16 cellular contexts compared by ENCODE assay signal in genomic region chr17:38342886-38343607, GRCh38. TPM values are rescaled to one million over a fixed set of nuclear protein-coding genes. Genes with fewer than 3 reads are reported as not detected.
DNase-seq lines count a peak whose midpoint lies in the region; ATAC-seq and TF ChIP-seq lines count a peak whose summit lies in the region.
"Had no signal": no experiment of that assay in that cellular context is flagged by ENCODE, and none has a peak within 500 bp of the region (broad histone marks: within the 10 kb centered on the region; RNA-seq: fewer than 3 reads in every experiment).

No MANE protein-coding gene starts in this region.

- H3K23ac ChIP-seq in H9 (ENCODE audit: insufficient read length, low read depth, low read length): no peak overlapping the region
- no peak overlapping the region for H3K23ac ChIP-seq in neuronal stem cell (ENCODE audit: low read depth, low read length, poor library complexity)

- H4K8ac ChIP-seq in H9 (replicated peaks; ENCODE audit: insufficient read length, low read depth, low read length) (no peak overlapping the region), neuronal stem cell (ENCODE audit: low read depth, low read length) (peak overlapping the region; percentile 19)

- H2AK5ac ChIP-seq in H9 (ENCODE audit: insufficient read length, low read length): no peak overlapping the region
- H2AK5ac ChIP-seq in neuronal stem cell (ENCODE audit: low read depth, low read length): peak overlapping the region; percentile 20

- H2BK12ac ChIP-seq in H9 (ENCODE audit: insufficient read length, low read depth, low read length) (no peak overlapping the region), neuronal stem cell (ENCODE audit: low read length) (no peak overlapping the region)

- intact Hi-C loops in Calu3 (cut with micrococcal nuclease; ENCODE audit: unreplicated experiment): no loop called here
- intact Hi-C loops in dorsolateral prefrontal cortex (cut with DNase I): no loop called here

- H3K14ac ChIP-seq in H9 (ENCODE audit: insufficient read depth, low read length) (no peak overlapping the region; the same call in 1 of the 2 replicates), neuronal stem cell (ENCODE audit: low read length) (no peak overlapping the region)

- H4K20me1 ChIP-seq in H9 (ENCODE audit: control insufficient read depth, insufficient read depth, insufficient read length): peaks cover 3% of the 10 kb centered on the region

- H3K27ac Mint-ChIP-seq in Calu3 (ENCODE audit: unreplicated experiment): no peak overlapping the region
- H3K27ac Mint-ChIP-seq in H9: peak overlapping the region in 1 of 3 experiments; percentile 40; a peak in 3 of 7 replicates
- no peak overlapping the region for H3K27ac Mint-ChIP-seq in T-helper 17 cell
- H3K27ac Mint-ChIP-seq: IgD-negative memory B cell had no signal

- H3K79me1 ChIP-seq in H9 (ENCODE audit: insufficient read depth, low read depth, low read length, poor library complexity, severe bottlenecking) (no peaks in the 10 kb centered on the region), neuronal stem cell (ENCODE audit: low read depth, low read length) (no peaks in the 10 kb centered on the region)

- H4K91ac ChIP-seq in H9 (ENCODE audit: insufficient read length, low read depth, low read length) (no peak overlapping the region), neuronal stem cell (ENCODE audit: low read depth, low read length, poor library complexity) (no peak overlapping the region)

- no peak overlapping the region for H3K4me2 ChIP-seq in H9 (ENCODE audit: insufficient read depth, insufficient read length, low read length)
- no peak overlapping the region for H3K4me2 ChIP-seq in neuronal stem cell (ENCODE audit: insufficient read depth, low read length, poor library complexity, severe bottlenecking)
- H3K4me2 ChIP-seq: A549 had no signal

- H2BK120ac ChIP-seq in H9 (ENCODE audit: low read depth, low read length, poor library complexity, severe bottlenecking): no peak overlapping the region
- no peak overlapping the region for H2BK120ac ChIP-seq in neuronal stem cell (ENCODE audit: low read depth, low read length)

- peak overlapping the region in 50 of 59 donors; percentile 0 to 54 (median 34) for H3K4me3 ChIP-seq in dorsolateral prefrontal cortex
- H3K4me3 ChIP-seq in neuronal stem cell (ENCODE audit: low read length in 2 of 2): peak overlapping the region in 1 of 2 donors; percentile 52
- H3K4me3 ChIP-seq: A549 had no signal

- H3K23me2 ChIP-seq in H9 (ENCODE audit: insufficient read length, low read depth, low read length, poor library complexity, severe bottlenecking): no peaks in the 10 kb centered on the region

- no peak for DNase-seq in Calu3
- peak; percentile 28 for DNase-seq in H9
- DNase-seq in dorsolateral prefrontal cortex: peak in 2 of 10 donors; percentile 36 to 41
- no peak for DNase-seq in neuronal stem cell (ENCODE audit: low spot score)
- no peak for DNase-seq in H4 (ENCODE audit: low spot score)
- no peak for DNase-seq in GM03348 (ENCODE audit: low spot score)
- DNase-seq in T-helper 17 cell: no peak
- DNase-seq: BE2C; CD4-positive, alpha-beta memory T cell; DMS153; DMS79 treated with DMSO at 0.1 percent for 48 hours; EL had no signal

- H2AFZ ChIP-seq in H9 (ENCODE audit: low read length) (no peak overlapping the region), neuronal stem cell (ENCODE audit: low read length) (no peak overlapping the region)

- H3K79me2 ChIP-seq in H9 (ENCODE audit: insufficient read depth, low read length): no peaks in the 10 kb centered on the region

- H2BK20ac ChIP-seq in H9 (ENCODE audit: low read depth, low read length, poor library complexity, severe bottlenecking): no peak overlapping the region

- no peak overlapping the region for H3T11ph ChIP-seq in H9 (ENCODE audit: low read length)

- ATAC-seq in T-helper 17 cell: no peak
- ATAC-seq: A549 had no signal

- H3K36me3 Mint-ChIP-seq in Calu3 (ENCODE audit: insufficient read depth, unreplicated experiment): no peaks in the 10 kb centered on the region
- H3K36me3 Mint-ChIP-seq in H9 (ENCODE audit: insufficient read depth in 1 of 3, low read depth in 3 of 3): no peaks in the 10 kb centered on the region
- peaks cover 3% of the 10 kb centered on the region for H3K36me3 Mint-ChIP-seq in T-helper 17 cell (ENCODE audit: low read depth)
- H3K36me3 Mint-ChIP-seq: CD4-positive, alpha-beta memory T cell had no signal

- H3K4me1 ChIP-seq in H9 (ENCODE audit: insufficient read depth, low read length): peaks cover 6% of the 10 kb centered on the region; the same call in 1 of the 2 replicates
- H3K4me1 ChIP-seq in neuronal stem cell (ENCODE audit: control insufficient read depth in 2 of 2, insufficient read depth in 1 of 2, low read depth in 1 of 2, low read length in 2 of 2): peaks cover 3 to 8% of the 10 kb centered on the region in 2 donors
- H3K4me1 ChIP-seq: A549 had no signal

- H3K9ac ChIP-seq in H9 (ENCODE audit: extremely low read depth, insufficient read length, low read length): no peak overlapping the region
- no peak overlapping the region for H3K9ac ChIP-seq in neuronal stem cell (ENCODE audit: low read depth, low read length, poor library complexity)

- H3K4me1 Mint-ChIP-seq in Calu3 (ENCODE audit: low read depth, unreplicated experiment) (peaks cover 8% of the 10 kb centered on the region), H9 (peaks cover 17 to 22% of the 10 kb centered on the region in 2 experiments), T-helper 17 cell (no peaks in the 10 kb centered on the region)
- H3K4me1 Mint-ChIP-seq: CD4-positive, alpha-beta memory T cell; IgD-negative memory B cell had no signal

- H2BK5ac ChIP-seq in H9 (ENCODE audit: insufficient read length, low read length): no peak overlapping the region
- H2BK5ac ChIP-seq in neuronal stem cell (ENCODE audit: low read length): no peak overlapping the region

- no TSS peak for BruUV-seq in Calu3 (replicated peaks; lab: Mats Ljungman, UMichigan)

- peaks cover 58% of the 10 kb centered on the region for H3K27me3 Mint-ChIP-seq in Calu3 (ENCODE audit: unreplicated experiment)
- H3K27me3 Mint-ChIP-seq in H9 (ENCODE audit: low read depth): peaks cover 10% of the 10 kb centered on the region; the same call in 1 of the 2 replicates
- H3K27me3 Mint-ChIP-seq in T-helper 17 cell: peaks cover 32% of the 10 kb centered on the region

- H3K4ac ChIP-seq in H9 (ENCODE audit: low read depth, low read length) (no peak overlapping the region), neuronal stem cell (ENCODE audit: low read length) (peak overlapping the region; percentile 12)

- H3K56ac ChIP-seq in H9 (ENCODE audit: insufficient read length, low read depth, low read length): no peak overlapping the region

- WGBS in H9 (ENCODE audit: extremely low coverage, insufficient read length, low lambda C conversion rate): no CpG with 5 or more reads among the region's 18 CpGs
- no CpG with 5 or more reads among the region's 18 CpGs for WGBS in neuronal stem cell (ENCODE audit: extremely low coverage in 2 of 2, insufficient read length in 2 of 2, insufficient replicate concordance in 1 of 2), 2 donors

- TF ChIP-seq CTCF in Calu3 (IDR thresholded peaks at IDR 0.05; ENCODE audit: unreplicated experiment) (peak; percentile 33), H9 (conservative IDR thresholded peaks at IDR 0.05) (no peak), dorsolateral prefrontal cortex (IDR thresholded peaks at IDR 0.05 in 54 of 56, conservative IDR thresholded peaks at IDR 0.05 in 2 of 56; ENCODE audit: low read depth in 1 of 56, partially characterized antibody in 56 of 56) (no peak)

- H3K36me3 ChIP-seq in neuronal stem cell (replicated peaks in 1 of 2; ENCODE audit: control insufficient read depth in 2 of 2, insufficient read depth in 2 of 2, low read length in 2 of 2): no peaks in the 10 kb centered on the region
- H3K36me3 ChIP-seq: BE2C had no signal

- CTCF ChIA-PET in Calu3 (lab: Charles Lee): interaction anchor here (0.7 to 12.7 kb wide), 3 partner anchors 9 to 22 kb away, joined by 4 to 159 read pairs (median 6); partner anchors contain the start of gene SOCS7

- H3K18ac ChIP-seq in H9 (ENCODE audit: insufficient read length, low read depth, low read length): no peak overlapping the region
- peak overlapping the region; percentile 19 for H3K18ac ChIP-seq in neuronal stem cell (ENCODE audit: low read length)

- H3K9me3 ChIP-seq in H9 (ENCODE audit: control insufficient read depth, low read depth, low read length) (no peaks in the 10 kb centered on the region), neuronal stem cell (replicated peaks in 1 of 2; ENCODE audit: control insufficient read depth in 2 of 2, insufficient read depth in 1 of 2, low read depth in 1 of 2, low read length in 2 of 2) (no peaks in the 10 kb centered on the region), T-helper 17 cell (ENCODE audit: control insufficient read depth, low read length, poor library complexity, severe bottlenecking) (no peaks in the 10 kb centered on the region)
- H3K9me3 ChIP-seq: A549, BE2C had no signal

- H2BK15ac ChIP-seq in H9 (ENCODE audit: low read depth, low read length) (no peak overlapping the region), neuronal stem cell (ENCODE audit: low read length) (peak overlapping the region; percentile 38)

- H3K27ac ChIP-seq in H9 (ENCODE audit: insufficient read length, low read depth, low read length) (no peak overlapping the region), dorsolateral prefrontal cortex (peak overlapping the region in 11 of 59 donors; percentile 6 to 87 (median 29)), neuronal stem cell (replicated peaks; ENCODE audit: low read length) (no peak overlapping the region)
- H3K27ac ChIP-seq: A549, C4-2B had no signal

- H3K4me3 Mint-ChIP-seq in Calu3 (ENCODE audit: low read depth, unreplicated experiment) (no peak overlapping the region), H9 (no peak overlapping the region), T-helper 17 cell (no peak overlapping the region)
- H3K4me3 Mint-ChIP-seq: CD4-positive, alpha-beta memory T cell had no signal

- no peak overlapping the region for H4K5ac ChIP-seq in H9 (ENCODE audit: insufficient read length, low read depth, low read length)

- no peaks in the 10 kb centered on the region; the same call in 1 of the 2 replicates for H3K27me3 ChIP-seq in H9 (ENCODE audit: insufficient read depth, low read length)
- no peaks in the 10 kb centered on the region for H3K27me3 ChIP-seq in dorsolateral prefrontal cortex
- H3K27me3 ChIP-seq in neuronal stem cell (ENCODE audit: control insufficient read depth in 3 of 3, insufficient read depth in 3 of 3, low read depth in 1 of 3, low read length in 3 of 3): peaks cover 0 to 20% (median 0%) of the 10 kb centered on the region in 3 experiments
- H3K27me3 ChIP-seq: BE2C had no signal

- H3K9me3 Mint-ChIP-seq in Calu3 (ENCODE audit: low read depth, unreplicated experiment) (no peaks in the 10 kb centered on the region), H9 (no peaks in the 10 kb centered on the region)
- H3K9me3 Mint-ChIP-seq: CD4-positive, alpha-beta memory T cell; IgD-negative memory B cell had no signal

RNA-seq across cellular contexts. Expression of gene GPR179, which starts 0.7 kb away (rescaled TPM):
- total RNA-seq in Calu3 (2022) (0.45 and 0.69 TPM in 2 replicates), H9 (2021) (not detected in 2 replicates), dorsolateral prefrontal cortex (10 to 100 TPM in 66 of 120 experiments, 1 to 10 TPM in 54; 3.5 to 22.7 (median 10.9) TPM), T-helper 17 cell (not detected)
- 0.03 TPM for polyA plus RNA-seq in neuronal stem cell (2013, experiment 1 of 2)
- 0.04 TPM for polyA plus RNA-seq in neuronal stem cell (2013, experiment 2 of 2)
- 0.06 TPM in 1 of 2 replicates, not detected in the other for total RNA-seq in H4 (2014; rRNA removed; shearing (Covaris generic))
- polyA plus RNA-seq: AG04450; CD4-positive, alpha-beta memory T cell; IgD-negative memory B cell had no signal

RNA-seq across cellular contexts. Expression of gene SOCS7, which starts 8.6 kb away (rescaled TPM):
- 68.3 and 83.6 TPM in 2 replicates for total RNA-seq in Calu3 (2022)
- 28.7 and 31.0 TPM in 2 replicates for total RNA-seq in H9 (2021)
- total RNA-seq in dorsolateral prefrontal cortex: 10 to 100 TPM; 34.3 to 82.0 (median 51.3) TPM
- 16.3 TPM for polyA plus RNA-seq in neuronal stem cell (2013, experiment 1 of 2)
- 16.6 TPM for polyA plus RNA-seq in neuronal stem cell (2013, experiment 2 of 2)
- 5.9 and 6.9 TPM in 2 replicates for total RNA-seq in H4 (2014; rRNA removed; shearing (Covaris generic))
- total RNA-seq in T-helper 17 cell: 10 to 100 TPM; 15.5 to 18.7 TPM

RNA-seq across cellular contexts. Expression of gene MRPL45, which starts 46.1 kb away (rescaled TPM):
- 171 and 174 TPM in 2 replicates for total RNA-seq in Calu3 (2022)
- 57.7 and 59.9 TPM in 2 replicates for total RNA-seq in H9 (2021)
- 10 to 100 TPM; 14.5 to 30.6 (median 22.6) TPM for total RNA-seq in dorsolateral prefrontal cortex
- 55.5 TPM for polyA plus RNA-seq in neuronal stem cell (2013, experiment 1 of 2)
- polyA plus RNA-seq in neuronal stem cell (2013, experiment 2 of 2): 56.9 TPM
- total RNA-seq in H4 (2014; rRNA removed; shearing (Covaris generic)): 59.2 and 59.5 TPM in 2 replicates
- 10 to 100 TPM; 17.4 to 17.7 TPM for total RNA-seq in T-helper 17 cell
